Comparison of ENCODE assay signal across 8 cellular contexts in genomic region chr20:38447251-38447661, GRCh38. TPM values are rescaled to one million over a fixed set of nuclear protein-coding genes. Genes with fewer than 3 reads are reported as not detected.
DNase-seq lines count a peak whose midpoint lies in the region; ATAC-seq and TF ChIP-seq lines count a peak whose summit lies in the region.

No MANE protein-coding gene starts in this region.

- H4K20me1 ChIP-seq in Loucy (ENCODE audit: insufficient read depth, low read length, poor library complexity, severe bottlenecking), result no peaks in the 10 kb centered on the region

- peaks cover under 1 to 9% (median 8%) of the 10 kb centered on the region in 3 donors for H3K27me3 Mint-ChIP-seq in naive B cell

- POLR2A ChIA-PET in AG04450 (lab: Yijun Ruan, JAX), result interaction anchor here (1.0 to 2.8 kb wide), 3 partner anchors 12 to 25 kb away, joined by 4 to 36 read pairs (median 11); partner anchors contain the start of genes RALGAPB and SNHG17

- DNase-seq in AG04450 (ENCODE audit: low read depth, low spot score), result no peak
- DNase-seq in naive B cell, result no peak
- DNase-seq in DMS 273 treated with DMSO at 0.1 percent for 48 hours (lab: John Stamatoyannopoulos, UW), result no peak
- no peak for DNase-seq in cerebellar cortex (ENCODE audit: low spot score)
- no peak for DNase-seq in T1000 (lab: John Stamatoyannopoulos, UW)

- H3K36me3 ChIP-seq in Loucy (ENCODE audit: insufficient read depth, low read length) (peaks cover 8% of the 10 kb centered on the region; the same call in 1 of the 2 replicates), duodenal mucosa (ENCODE audit: control insufficient read depth in 1 of 2, insufficient read depth in 2 of 2, low read length in 2 of 2) (peaks cover 8 to 23% of the 10 kb centered on the region in 2 donors)

- H3K9me3 ChIP-seq in AG04450 (ENCODE audit: control insufficient read depth, insufficient read depth, low read length) (peaks cover 4% of the 10 kb centered on the region; the same call in 1 of the 2 replicates), Loucy (ENCODE audit: insufficient read depth, low read depth, low read length) (no peaks in the 10 kb centered on the region), duodenal mucosa (ENCODE audit: control insufficient read depth in 1 of 2, low read length in 2 of 2) (no peaks in the 10 kb centered on the region)

- no peaks in the 10 kb centered on the region for H3F3A ChIP-seq in Loucy (ENCODE audit: low read depth)

- peak overlapping the region; percentile 85 for H3K4me2 ChIP-seq in Loucy (ENCODE audit: low read depth, low read length, poor library complexity, severe bottlenecking)

- H3K27me3 ChIP-seq in AG04450 (ENCODE audit: control insufficient read depth, insufficient read depth, low read length), result no peaks in the 10 kb centered on the region
- no peaks in the 10 kb centered on the region for H3K27me3 ChIP-seq in Loucy (ENCODE audit: insufficient read depth, low read length, poor library complexity, severe bottlenecking)
- H3K27me3 ChIP-seq in duodenal mucosa (ENCODE audit: control insufficient read depth in 1 of 2, insufficient read depth in 2 of 2, low read length in 2 of 2), result no peaks in the 10 kb centered on the region

- H3K27ac Mint-ChIP-seq in naive B cell, result peak overlapping the region; percentile 28 to 90 (median 76)

- H3K9me3 Mint-ChIP-seq in naive B cell, result peaks cover 0 to 1% (median 0%) of the 10 kb centered on the region in 7 donors

- peaks cover 19 to 24% of the 10 kb centered on the region in 2 donors for H3K36me3 Mint-ChIP-seq in naive B cell

- TF ChIP-seq CTCF in AG04450 (IDR thresholded peaks at IDR 0.05; ENCODE audit: low read depth, low read length), result no peak
- no peak for TF ChIP-seq CTCF in Loucy (conservative IDR thresholded peaks at IDR 0.05; ENCODE audit: low read length)

- H3K9ac ChIP-seq in Loucy (ENCODE audit: low read depth, low read length, poor library complexity, severe bottlenecking), result peak overlapping the region; percentile 91
- H3K9ac ChIP-seq in duodenal mucosa (ENCODE audit: low read depth in 1 of 2, low read length in 2 of 2), result peak overlapping the region; percentile 91 to 95

- H3K4me1 ChIP-seq in Loucy (ENCODE audit: insufficient read depth, low read length, poor library complexity, severe bottlenecking), result peaks cover 26% of the 10 kb centered on the region
- peaks cover 12 to 14% of the 10 kb centered on the region in 2 donors for H3K4me1 ChIP-seq in duodenal mucosa (ENCODE audit: control insufficient read depth in 1 of 2, insufficient read depth in 2 of 2, low read length in 2 of 2)

- H3K79me2 ChIP-seq in Loucy (ENCODE audit: insufficient read depth, low read length), result peaks cover 31% of the 10 kb centered on the region

- H3K4me3 ChIP-seq in AG04450 (ENCODE audit: low read depth, low read length) (peak overlapping the region; percentile 91), Loucy (ENCODE audit: low read length, poor library complexity, severe bottlenecking) (peak overlapping the region; percentile 81), duodenal mucosa (ENCODE audit: low read depth in 1 of 2, low read length in 2 of 2) (peak overlapping the region; percentile 85 to 91)

- H3K9me2 ChIP-seq in Loucy (replicated peaks; ENCODE audit: low read depth, low read length), result no peaks in the 10 kb centered on the region

- ATAC-seq in naive B cell (ENCODE audit: low read depth in 2 of 2), result no peak
- ATAC-seq in GM21360 (IDR thresholded peaks at IDR 0.05; ENCODE audit: unreplicated experiment), result no peak

- CTCF ChIA-PET in AG04450 (lab: Charles Lee), result interaction anchor here (0.6 to 3.6 kb wide), 5 partner anchors 8 to 891 kb away, joined by 3 to 99 read pairs (median 4); partner anchors contain the start of gene SNHG17

- peak overlapping the region; percentile 84 to 91 (median 90) for H3K4me3 Mint-ChIP-seq in naive B cell

- peak overlapping the region; percentile 61; the same call in 1 of the 2 replicates for H2AFZ ChIP-seq in Loucy (ENCODE audit: low read length)

- peaks cover 25 to 33% (median 32%) of the 10 kb centered on the region in 3 donors for H3K4me1 Mint-ChIP-seq in naive B cell

- H3K27ac ChIP-seq in AG04450 (ENCODE audit: low read depth, low read length) (no peak overlapping the region), duodenal mucosa (ENCODE audit: low read depth, low read length) (no peak overlapping the region)

RNA-seq across cellular contexts. Expression of gene SNHG17, which starts 12.1 kb away (rescaled TPM):
- 14.4 and 18.5 TPM in 2 replicates for polyA plus RNA-seq in AG04450 (2011; rRNA removed)
- polyA minus RNA-seq in AG04450 (2011; rRNA and poly(A)+ RNA removed), result 8.2 and 10.6 TPM in 2 replicates
- polyA plus RNA-seq in naive B cell (ENCODE audit: low read depth in 6 of 6), result 10 to 100 TPM; 25.8 to 100.0 (median 56.5) TPM

RNA-seq across cellular contexts. Expression of gene RALGAPB, which starts 25.4 kb away (rescaled TPM):
- 24.1 and 30.1 TPM in 2 replicates for polyA plus RNA-seq in AG04450 (2011; rRNA removed)
- 32.5 and 43.0 TPM in 2 replicates for polyA minus RNA-seq in AG04450 (2011; rRNA and poly(A)+ RNA removed)
- 10 to 100 TPM in 5 of 6 donors, 1 to 10 TPM in 1; 6.3 to 17.4 (median 11.8) TPM for polyA plus RNA-seq in naive B cell (ENCODE audit: low read depth in 6 of 6)
